Comparison of ENCODE assay signal across 2 cellular contexts in the genomic region with DNA sequence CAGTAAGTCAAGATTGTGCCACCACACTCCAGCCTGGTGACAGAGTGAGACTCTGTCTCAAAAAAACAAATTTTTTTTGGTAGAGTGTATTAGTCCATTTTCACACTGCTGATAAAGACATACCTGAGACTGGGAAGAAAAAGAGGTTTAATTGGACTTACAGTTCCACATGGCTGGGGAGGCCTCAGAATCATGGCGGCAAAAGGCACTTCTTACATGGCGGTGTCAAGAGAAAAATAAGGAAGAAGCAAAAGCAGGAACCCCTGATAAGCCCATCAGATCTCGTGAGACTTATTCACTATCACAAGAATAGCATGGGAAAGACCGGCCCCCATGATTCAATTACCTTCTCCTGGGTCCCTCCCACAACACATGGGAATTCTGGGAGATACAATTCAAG. TPM values are rescaled to one million over a fixed set of nuclear protein-coding genes. Genes with fewer than 3 reads are reported as not detected.
"Had no signal": no experiment of that assay in that cellular context is flagged by ENCODE, and none has a peak within 500 bp of the region (broad histone marks: within the 10 kb centered on the region; RNA-seq: fewer than 3 reads in every experiment).

No MANE protein-coding gene starts in this region.

RNA-seq across cellular contexts. Expression of gene CDKL3, which starts 54.1 kb away (rescaled TPM):
- total RNA-seq: PC-3, Peyer's patch had no signal
